ENCODE assay signal across 17 cellular contexts in the genomic region with DNA sequence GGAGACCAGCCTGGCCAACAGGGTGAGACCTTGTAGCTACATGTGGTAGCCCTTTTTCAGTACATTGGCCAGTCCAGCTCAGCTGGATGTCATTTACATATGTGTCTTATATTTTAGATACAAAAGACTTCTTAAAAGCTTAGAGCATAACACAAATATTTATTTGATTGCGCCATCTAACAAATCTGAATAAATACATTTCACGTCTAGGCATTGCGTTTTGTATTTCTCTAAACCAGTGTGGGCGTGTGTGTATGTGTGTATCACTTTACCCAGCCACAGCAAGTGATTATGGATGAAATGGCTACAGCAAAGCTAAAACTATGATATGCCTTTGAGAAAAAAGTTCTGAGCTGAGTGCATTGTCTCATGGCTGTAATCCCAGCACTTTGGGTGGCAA. TPM values are rescaled to one million over a fixed set of nuclear protein-coding genes. Genes with fewer than 3 reads are reported as not detected.
DNase-seq lines count a peak whose midpoint lies in the region; ATAC-seq and TF ChIP-seq lines count a peak whose summit lies in the region.
"Had no signal": no experiment of that assay in that cellular context is flagged by ENCODE, and none has a peak within 500 bp of the region (broad histone marks: within the 10 kb centered on the region; RNA-seq: fewer than 3 reads in every experiment).

No MANE protein-coding gene starts in this region.

- no peak overlapping the region for H4K8ac ChIP-seq in trophoblast cell (ENCODE audit: low read depth, low read length)

- WGBS in trophoblast cell (ENCODE audit: extremely low coverage, insufficient coverage, insufficient read length), result no CpG with 5 or more reads among the region's 4 CpGs

- H3K4me1 Mint-ChIP-seq in CD14-positive monocyte, result peaks cover 31% of the 10 kb centered on the region
- H3K4me1 Mint-ChIP-seq: GM23338 had no signal

- no peak overlapping the region for H3K4me2 ChIP-seq in trophoblast cell (ENCODE audit: low read length)
- H3K4me2 ChIP-seq: GM23338 had no signal

- H2AFZ ChIP-seq in trophoblast cell (ENCODE audit: insufficient read depth, low read length, poor library complexity), result no peak overlapping the region
- H2AFZ ChIP-seq: GM23338 had no signal

- no peak overlapping the region for H2BK12ac ChIP-seq in trophoblast cell (ENCODE audit: low read length)

- DNase-seq in CD14-positive monocyte (ENCODE audit: low spot score), result no peak
- DNase-seq in RWPE1 (ENCODE audit: low spot score), result no peak
- peak; percentile 29 for DNase-seq in fibroblast of peridontal ligament (ENCODE audit: extremely low read depth)
- no peak for DNase-seq in trophoblast cell
- DNase-seq in central memory CD4-positive, alpha-beta T cell, result no peak
- no peak for DNase-seq in C1 segment of cervical spinal cord (lab: John Stamatoyannopoulos, UW)
- DNase-seq in NOMO-1 treated with DMSO at 0.1 percent for 48 hours (lab: John Stamatoyannopoulos, UW; ENCODE audit: unreplicated experiment), result no peak
- DNase-seq: BE2C; Calu3; CD8-positive, alpha-beta T cell; DMS79 treated with DMSO at 0.1 percent for 48 hours; GF-D8 had no signal

- no peak overlapping the region for H3K18ac ChIP-seq in trophoblast cell (ENCODE audit: low read length)

- no peaks in the 10 kb centered on the region for H3K27me3 Mint-ChIP-seq in CD14-positive monocyte (ENCODE audit: low read depth in 3 of 3)

- H3K23ac ChIP-seq in trophoblast cell (ENCODE audit: low read length), result no peak overlapping the region

- H3K9ac ChIP-seq in trophoblast cell (ENCODE audit: low read length), result no peak overlapping the region

- no peak overlapping the region for H3K4me3 Mint-ChIP-seq in CD14-positive monocyte
- H3K4me3 Mint-ChIP-seq: CD8-positive, alpha-beta T cell; GM23338 had no signal

- peak overlapping the region; percentile 15 for H3K4ac ChIP-seq in trophoblast cell (ENCODE audit: low read depth, low read length)

- peaks cover 3 to 23% of the 10 kb centered on the region in 2 donors for H3K36me3 Mint-ChIP-seq in CD14-positive monocyte

- H3K27ac ChIP-seq in RWPE1 (peak overlapping the region; percentile 30), trophoblast cell (ENCODE audit: low read depth, low read length) (no peak overlapping the region)
- H3K27ac ChIP-seq: C4-2B, HL-60 had no signal

- peaks cover 1 to 5% of the 10 kb centered on the region in 2 experiments for H3K36me3 ChIP-seq in trophoblast cell (ENCODE audit: control insufficient read depth in 1 of 2, insufficient read depth in 2 of 2, low read length in 2 of 2)
- H3K36me3 ChIP-seq: BE2C had no signal

- POLR2A ChIA-PET in RWPE1 (lab: Yijun Ruan, JAX; ENCODE audit: low non-redundant PET), result no interaction called here

- peaks cover 1% of the 10 kb centered on the region for H3K79me2 ChIP-seq in trophoblast cell (ENCODE audit: control insufficient read depth, insufficient read depth, low read length, poor library complexity)

- H3K14ac ChIP-seq in trophoblast cell (ENCODE audit: low read length), result no peak overlapping the region

- peaks cover 0 to 8% (median 0%) of the 10 kb centered on the region in 7 donors for H3K9me3 Mint-ChIP-seq in CD14-positive monocyte
- H3K9me3 Mint-ChIP-seq: CD8-positive, alpha-beta T cell; GM23338 had no signal

- H3K27ac Mint-ChIP-seq in CD14-positive monocyte, result peak overlapping the region in 6 of 7 donors; percentile 6 to 63 (median 50)
- H3K27ac Mint-ChIP-seq: CD8-positive, alpha-beta T cell; GM23338 had no signal

- H2AK5ac ChIP-seq in trophoblast cell (ENCODE audit: low read length), result no peak overlapping the region

- H3K4me1 ChIP-seq in trophoblast cell (ENCODE audit: control insufficient read depth in 1 of 2, insufficient read depth in 2 of 2, low read length in 2 of 2), result no peaks in the 10 kb centered on the region
- H3K4me1 ChIP-seq: BE2C had no signal

- H2BK5ac ChIP-seq in trophoblast cell (ENCODE audit: low read depth, low read length, poor library complexity), result no peak overlapping the region

- H3K27me3 ChIP-seq in trophoblast cell (ENCODE audit: insufficient read depth, low read length), result no peaks in the 10 kb centered on the region
- H3K27me3 ChIP-seq: BE2C had no signal

- CTCF ChIA-PET in RWPE1 (lab: Yijun Ruan, JAX), result no interaction called here

- no peak for TF ChIP-seq CTCF in CD14-positive monocyte (IDR thresholded peaks at IDR 0.05)
- no peak for TF ChIP-seq CTCF in RWPE1 (conservative IDR thresholded peaks at IDR 0.05; ENCODE audit: low read depth)

- H3K4me3 ChIP-seq in trophoblast cell (ENCODE audit: low read depth, low read length), result no peak overlapping the region
- H3K4me3 ChIP-seq: GM23338, K562 had no signal

- intact Hi-C loops in CD14-positive monocyte (cut with micrococcal nuclease), result no loop called here

- H4K91ac ChIP-seq in trophoblast cell (ENCODE audit: low read depth, low read length), result no peak overlapping the region

- no peak overlapping the region for H2BK120ac ChIP-seq in trophoblast cell (ENCODE audit: insufficient read depth, low read length, poor library complexity)

- H3K9me3 ChIP-seq in trophoblast cell (ENCODE audit: insufficient read depth, low read depth, low read length), result no peaks in the 10 kb centered on the region
- H3K9me3 ChIP-seq: BE2C had no signal

- no peaks in the 10 kb centered on the region for H3K79me1 ChIP-seq in trophoblast cell (ENCODE audit: low read length)

- H4K12ac ChIP-seq in trophoblast cell (ENCODE audit: low read depth, low read length), result no peak overlapping the region

- ATAC-seq in HG02840 (IDR thresholded peaks at IDR 0.05; ENCODE audit: low FRiP score, unreplicated experiment), result no peak
- ATAC-seq: CD8-positive, alpha-beta T cell; GM23338 had no signal

RNA-seq across cellular contexts. Expression of a gene that starts 14.0 kb away (rescaled TPM):
- 10 to 100 TPM; 13.6 to 17.3 TPM for polyA plus RNA-seq in CD14-positive monocyte
- 20.3 and 20.9 TPM in 2 replicates for polyA plus RNA-seq in trophoblast cell (2013)
